9 cellular contexts compared by ENCODE assay signal in genomic region chr3:23567917-23568316, GRCh38.
DNase-seq lines count a peak whose midpoint lies in the region; ATAC-seq and TF ChIP-seq lines count a peak whose summit lies in the region.
"Had no signal": no experiment of that assay in that cellular context is flagged by ENCODE, and none has a peak within 500 bp of the region (broad histone marks: within the 10 kb centered on the region; RNA-seq: fewer than 3 reads in every experiment).

No MANE protein-coding gene starts in this region.

- no peaks in the 10 kb centered on the region for H3K9me3 ChIP-seq in HCT116 (ENCODE audit: control insufficient read depth in 1 of 2, insufficient read depth in 1 of 2, low read depth in 1 of 2, low read length in 2 of 2)

- no peaks in the 10 kb centered on the region for H4K20me1 ChIP-seq in HCT116 (ENCODE audit: insufficient read depth)

- no TSS peak for BruUV-seq in HCT116 (replicated peaks; lab: Mats Ljungman, UMichigan)

- TF ChIP-seq POLR2A in HCT116 (IDR thresholded peaks at IDR 0.05; ENCODE audit: borderline replicate concordance, extremely low read depth, insufficient read depth, insufficient read length): no peak

- H3K27ac ChIP-seq in HCT116 (ENCODE audit: low read depth, low read length) (no peak overlapping the region), RWPE1 (no peak overlapping the region)

- no peaks in the 10 kb centered on the region for H3K79me2 ChIP-seq in HCT116 (ENCODE audit: insufficient read depth, low read length)

- H3K4me2 ChIP-seq in HCT116 (ENCODE audit: low read length): peak overlapping the region; percentile 28

- in situ Hi-C loops in ACHN (cut with HindIII; ENCODE audit: low pct_ligation_motif_present, low pct_unique_long_range_greater_than_20kb, low sequenced_read_pairs): no loop called here

- CTCF ChIA-PET in HCT116 (lab: Charles Lee): no interaction called here
- CTCF ChIA-PET in RWPE1 (lab: Yijun Ruan, JAX): no interaction called here

- peaks cover 6 to 13% of the 10 kb centered on the region in 2 experiments for H3K4me1 ChIP-seq in HCT116 (ENCODE audit: control insufficient read depth in 1 of 2, insufficient read depth in 2 of 2, low read length in 2 of 2)

- POLR2A ChIA-PET in HCT116 (lab: Charles Lee): no interaction called here
- POLR2A ChIA-PET in RWPE1 (lab: Yijun Ruan, JAX; ENCODE audit: low non-redundant PET): no interaction called here

- H3K4me3 ChIP-seq in HCT116 (replicated peaks in 1 of 2; ENCODE audit: low read depth in 1 of 2, low read length in 2 of 2): no peak overlapping the region
- H3K4me3 ChIP-seq: K562 had no signal

- no peaks in the 10 kb centered on the region for H3K36me3 ChIP-seq in HCT116 (ENCODE audit: control insufficient read depth in 1 of 2, insufficient read depth in 2 of 2, low read length in 2 of 2)

- H3K9me2 ChIP-seq in HCT116 (ENCODE audit: insufficient read depth): no peaks in the 10 kb centered on the region

- no peak overlapping the region for H3K9ac ChIP-seq in HCT116 (ENCODE audit: low read length)

- peak; percentile 75 for ATAC-seq in HCT116
- ATAC-seq: K562 had no signal

- TF ChIP-seq RAD21 in HCT116 (IDR thresholded peaks at IDR 0.05; ENCODE audit: low read depth): no peak

- H3K27me3 ChIP-seq in HCT116 (ENCODE audit: insufficient read depth, low read length): no peaks in the 10 kb centered on the region

- RAD21 ChIA-PET in HCT116 (lab: Charles Lee; ENCODE audit: low non-redundant PET in 1 of 2, low total read pairs in 2 of 2, uncharacterized antibody in 2 of 2, unreplicated experiment in 2 of 2): no interaction called here

- DNase-seq in ACHN (peak; percentile 59), HCT116 (ENCODE audit: low read depth, low spot score) (peak; percentile 36), RWPE1 (ENCODE audit: low spot score) (peak; percentile 15), globus pallidus (ENCODE audit: low spot score) (peak; percentile 9), NCI-H524 treated with DMSO at 0.1 percent for 48 hours (lab: John Stamatoyannopoulos, UW) (no peak), anterior cingulate cortex (lab: John Stamatoyannopoulos, UW) (no peak), NCI-H82 (lab: John Stamatoyannopoulos, UW) (no peak)
- DNase-seq in activated CD8-positive, alpha-beta memory T cell treated with anti-CD3 and anti-CD28 coated beads, Interleukin-2, amount 50 U/mL, for 4 hours: no peak

- no peak overlapping the region for H2AFZ ChIP-seq in HCT116 (ENCODE audit: low read depth, low read length, poor library complexity, severe bottlenecking)

- no peak for TF ChIP-seq CTCF in HCT116 (IDR thresholded peaks at IDR 0.05 in 2 of 3, conservative IDR thresholded peaks at IDR 0.05 in 1 of 3; ENCODE audit: borderline replicate concordance in 1 of 3, insufficient read depth in 1 of 3, low read depth in 2 of 3, low read length in 2 of 3)
- no peak for TF ChIP-seq CTCF in RWPE1 (conservative IDR thresholded peaks at IDR 0.05; ENCODE audit: low read depth)

- intact Hi-C loops in HCT116 (cut with micrococcal nuclease): no loop called here

TF ChIP-seq in HCT116, 20 proteins besides CTCF, POLR2A, EP300 and RAD21:
- TF ChIP-seq REST (IDR thresholded peaks at IDR 0.05; ENCODE audit: low read depth) (no peak), JUND (IDR thresholded peaks at IDR 0.05) (no peak), TCF7L2 (IDR thresholded peaks at IDR 0.05; ENCODE audit: borderline replicate concordance, extremely low read depth, insufficient read depth, insufficient read length) (no peak), MAX (IDR thresholded peaks at IDR 0.05) (peak; percentile 20; the same call in 1 of the 2 replicates), SP1 (IDR thresholded peaks at IDR 0.05; ENCODE audit: low read depth) (0 out of 2 replicates have a peak, but pooled peaks have one; percentile 18), YY1 (IDR thresholded peaks at IDR 0.05; ENCODE audit: extremely low read depth, insufficient replicate concordance, low read depth, low read length) (no peak), ATF3 (IDR thresholded peaks at IDR 0.05) (no peak), ZNF274 (IDR thresholded peaks at IDR 0.05; ENCODE audit: low read depth, low read length) (no peak), SIN3A (IDR thresholded peaks at IDR 0.05; ENCODE audit: low read depth) (no peak), SRF (IDR thresholded peaks at IDR 0.05; ENCODE audit: low read depth) (no peak), ELF1 (IDR thresholded peaks at IDR 0.05; ENCODE audit: borderline replicate concordance, low read depth) (no peak)
TF ChIP-seq in HCT116: peak in this region for 2.

Comparison
In these comparisons a context has a peak if more than half of its experiments do, and no peak if none do; other contexts are left out.
1. DNase-seq: peak in ACHN (single experiment), HCT116 (single experiment), RWPE1 (single experiment) and globus pallidus (single experiment); none in NCI-H524 treated with DMSO at 0.1 percent for 48 hours (single experiment), anterior cingulate cortex (0 of 58), activated CD8-positive, alpha-beta memory T cell treated with anti-CD3 and anti-CD28 coated beads, Interleukin-2, amount 50 U/mL, for 4 hours (single experiment) and NCI-H82 (single experiment).